ENCODE assay signal across 21 cellular contexts in genomic region chr5:145341842-145342241, GRCh38.
DNase-seq lines count a peak whose midpoint lies in the region; TF ChIP-seq lines count a peak whose summit lies in the region.
"Had no signal": no experiment of that assay in that cellular context is flagged by ENCODE, and none has a peak within 500 bp of the region (broad histone marks: within the 10 kb centered on the region; RNA-seq: fewer than 3 reads in every experiment).

No MANE protein-coding gene starts in this region.

- H3K4me3 ChIP-seq in fibroblast of mammary gland (ENCODE audit: control insufficient read depth, low read depth, low read length), result no peak overlapping the region
- H3K4me3 ChIP-seq: GM12878, HAP-1, SJSA1 had no signal

- H3K9me3 Mint-ChIP-seq in activated CD4-positive, alpha-beta T cell treated with anti-CD3 and anti-CD28 coated beads, Interleukin-2, amount 10 ng/mL, durations not matched to agents 7 days and 5 days, result peaks cover 4% of the 10 kb centered on the region

- peak; percentile 49 for DNase-seq in A172 (ENCODE audit: low spot score)
- peak; percentile 30 for DNase-seq in HCEC 1CT
- DNase-seq in RKO (ENCODE audit: low spot score), result peak; percentile 21
- peak; percentile 8 for DNase-seq in fibroblast of mammary gland (ENCODE audit: low read depth)
- no peak for DNase-seq in NCI-H2029 (lab: John Stamatoyannopoulos, UW)
- DNase-seq in activated CD4-positive, alpha-beta T cell treated with anti-CD3 and anti-CD28 coated beads, Interleukin-2, amount 10 ng/mL, durations not matched to agents 7 days and 5 days, result no peak
- DNase-seq in KBM-7, result no peak
- no peak for DNase-seq in NCI-H345 treated with DMSO at 0.1 percent for 48 hours (lab: John Stamatoyannopoulos, UW; ENCODE audit: unreplicated experiment)
- DNase-seq: 8988T, COR-L47, DMS153, KG1, MM.1S, NCI-H1105 treated with DMSO at 0.1 percent for 48 hours, NCI-H1930, NCI-H2171 treated with DMSO at 0.1 percent for 48 hours, NCI-H510A treated with DMSO at 0.1 percent for 48 hours had no signal

- no peaks in the 10 kb centered on the region for H3K4me1 Mint-ChIP-seq in activated CD4-positive, alpha-beta T cell treated with anti-CD3 and anti-CD28 coated beads, Interleukin-2, amount 10 ng/mL, durations not matched to agents 7 days and 5 days
- H3K4me1 Mint-ChIP-seq: CD14-positive monocyte had no signal

- no peaks in the 10 kb centered on the region for H3K36me3 Mint-ChIP-seq in activated CD4-positive, alpha-beta T cell treated with anti-CD3 and anti-CD28 coated beads, Interleukin-2, amount 10 ng/mL, durations not matched to agents 7 days and 5 days (ENCODE audit: low read depth)
- H3K36me3 Mint-ChIP-seq: CD14-positive monocyte had no signal

- POLR2A ChIA-PET in activated CD4-positive, alpha-beta T cell treated with anti-CD3 and anti-CD28 coated beads, Interleukin-2, amount 10 ng/mL, durations not matched to agents 7 days and 5 days (lab: Charles Lee), result no interaction called here

- CTCF ChIA-PET in activated CD4-positive, alpha-beta T cell treated with anti-CD3 and anti-CD28 coated beads, Interleukin-2, amount 10 ng/mL, durations not matched to agents 7 days and 5 days (lab: Charles Lee), result no interaction called here

- in situ Hi-C loops in KBM-7 (cut with MboI; ENCODE audit: low pct_unique_long_range_greater_than_20kb, low sequenced_read_pairs), result no loop called here

- H3K4me3 Mint-ChIP-seq in activated CD4-positive, alpha-beta T cell treated with anti-CD3 and anti-CD28 coated beads, Interleukin-2, amount 10 ng/mL, durations not matched to agents 7 days and 5 days, result no peak overlapping the region
- H3K4me3 Mint-ChIP-seq: CD14-positive monocyte had no signal

- no peak overlapping the region for H3K27ac Mint-ChIP-seq in activated CD4-positive, alpha-beta T cell treated with anti-CD3 and anti-CD28 coated beads, Interleukin-2, amount 10 ng/mL, durations not matched to agents 7 days and 5 days
- H3K27ac Mint-ChIP-seq: CD14-positive monocyte had no signal

- no peak for TF ChIP-seq CTCF in fibroblast of mammary gland (conservative IDR thresholded peaks at IDR 0.05; ENCODE audit: control insufficient read depth, insufficient read depth, low read depth, low read length)

- no peaks in the 10 kb centered on the region for H3K27me3 Mint-ChIP-seq in activated CD4-positive, alpha-beta T cell treated with anti-CD3 and anti-CD28 coated beads, Interleukin-2, amount 10 ng/mL, durations not matched to agents 7 days and 5 days

Comparison
In these comparisons a context has a peak if more than half of its experiments do, and no peak if none do; other contexts are left out.
1. DNase-seq: peak in A172 (single experiment), HCEC 1CT (single experiment), RKO (single experiment) and fibroblast of mammary gland (single experiment); none in NCI-H2029 (single experiment), activated CD4-positive, alpha-beta T cell treated with anti-CD3 and anti-CD28 coated beads, Interleukin-2, amount 10 ng/mL, durations not matched to agents 7 days and 5 days (single experiment), KBM-7 (single experiment) and NCI-H345 treated with DMSO at 0.1 percent for 48 hours (single experiment).